ENCODE assay signal across 18 cellular contexts in genomic region chr22:48729499-48730171, GRCh38.
DNase-seq lines count a peak whose midpoint lies in the region; ATAC-seq, FAIRE-seq and TF ChIP-seq lines count a peak whose summit lies in the region.
"Had no signal": no experiment of that assay in that cellular context is flagged by ENCODE, and none has a peak within 500 bp of the region (broad histone marks: within the 10 kb centered on the region; RNA-seq: fewer than 3 reads in every experiment).

No MANE protein-coding gene starts in this region.

- no TSS peak for BruUV-seq in OCI-LY7 (replicated peaks; lab: Mats Ljungman, UMichigan)

- H3K27ac ChIP-seq in upper lobe of right lung (no peak overlapping the region), OCI-LY7 (ENCODE audit: low read depth, low read length, poor library complexity, severe bottlenecking) (no peak overlapping the region)
- H3K27ac ChIP-seq: C4-2B had no signal

- no peaks in the 10 kb centered on the region for H3K4me1 Mint-ChIP-seq in WTC11
- H3K4me1 Mint-ChIP-seq: GM23338 had no signal

- FAIRE-seq in islet of Langerhans (lab: Jason Lieb, UNC): peak; percentile 33
- FAIRE-seq: GM12892, HepG2, HTR-8/SVneo had no signal

- intact Hi-C loops in Right ventricle myocardium superior (cut with DNase I) (no loop called here), cardiac septum (cut with DNase I) (no loop called here), upper lobe of right lung (cut with DNase I) (no loop called here), OCI-LY7 (cut with micrococcal nuclease; ENCODE audit: unreplicated experiment) (no loop called here)

- TF ChIP-seq CTCF in WTC11 (IDR thresholded peaks at IDR 0.05) (no peak), upper lobe of right lung (IDR thresholded peaks at IDR 0.05) (no peak), OCI-LY7 (conservative IDR thresholded peaks at IDR 0.05; ENCODE audit: low read length) (no peak)

- H3K79me2 ChIP-seq in OCI-LY7 (ENCODE audit: insufficient read depth, low read depth, low read length): no peaks in the 10 kb centered on the region

- H3K27me3 ChIP-seq in upper lobe of right lung: no peaks in the 10 kb centered on the region
- H3K27me3 ChIP-seq: BE2C had no signal

- no peak overlapping the region for H3K27ac Mint-ChIP-seq in WTC11
- H3K27ac Mint-ChIP-seq: CD8-positive, alpha-beta T cell; GM23338 had no signal

- POLR2A ChIA-PET in WTC11 (lab: Charles Lee): no interaction called here
- POLR2A ChIA-PET in OCI-LY7 (lab: Charles Lee): no interaction called here

- H3K9me3 ChIP-seq in upper lobe of right lung (peaks cover 5% of the 10 kb centered on the region), OCI-LY7 (ENCODE audit: low read length) (peaks cover 4% of the 10 kb centered on the region; the same call in 1 of the 2 replicates)
- H3K9me3 ChIP-seq: BE2C had no signal

- H3K4me2 ChIP-seq in OCI-LY7 (ENCODE audit: low read length): no peak overlapping the region
- H3K4me2 ChIP-seq: GM23338 had no signal

- H3K4me1 ChIP-seq in upper lobe of right lung (no peaks in the 10 kb centered on the region), OCI-LY7 (ENCODE audit: insufficient read depth, low read length, poor library complexity, severe bottlenecking) (no peaks in the 10 kb centered on the region)
- H3K4me1 ChIP-seq: BE2C, Caco-2 had no signal

- H3K27me3 Mint-ChIP-seq in WTC11 (ENCODE audit: low read depth): no peaks in the 10 kb centered on the region

- H3K9me2 ChIP-seq in OCI-LY7 (ENCODE audit: insufficient read depth, low read length): no peaks in the 10 kb centered on the region

- H3K4me3 ChIP-seq in upper lobe of right lung (no peak overlapping the region), OCI-LY7 (ENCODE audit: low read depth, low read length, poor library complexity, severe bottlenecking) (no peak overlapping the region)
- H3K4me3 ChIP-seq: GM23338 had no signal

- peaks cover 14% of the 10 kb centered on the region for H3K36me3 Mint-ChIP-seq in WTC11
- H3K36me3 Mint-ChIP-seq: CD8-positive, alpha-beta T cell had no signal

- peaks cover 17% of the 10 kb centered on the region for H3K9me3 Mint-ChIP-seq in WTC11

- H2AFZ ChIP-seq in OCI-LY7 (ENCODE audit: low read length): no peak overlapping the region
- H2AFZ ChIP-seq: GM23338 had no signal

- no peak for ATAC-seq in Right ventricle myocardium superior (ENCODE audit: poor library complexity)
- ATAC-seq in WTC11: no peak
- ATAC-seq in upper lobe of right lung: no peak
- ATAC-seq: CD8-positive, alpha-beta T cell; GM23338; HepG2 had no signal

- H4K20me1 ChIP-seq in OCI-LY7 (ENCODE audit: insufficient read depth, low read length): no peaks in the 10 kb centered on the region

- CTCF ChIA-PET in WTC11 (lab: Charles Lee) (no interaction called here), OCI-LY7 (lab: Charles Lee; ENCODE audit: unreplicated experiment) (no interaction called here)

- H3K36me3 ChIP-seq in upper lobe of right lung: no peaks in the 10 kb centered on the region
- no peaks in the 10 kb centered on the region for H3K36me3 ChIP-seq in OCI-LY7 (ENCODE audit: insufficient read depth, low read length)
- H3K36me3 ChIP-seq: BE2C had no signal

- H3K4me3 Mint-ChIP-seq in WTC11: no peak overlapping the region
- H3K4me3 Mint-ChIP-seq: CD8-positive, alpha-beta T cell; GM23338 had no signal

- peak; percentile 5 for DNase-seq in Right ventricle myocardium superior
- DNase-seq in cardiac septum (ENCODE audit: low spot score): no peak
- no peak for DNase-seq in WTC11 (ENCODE audit: low spot score)
- peak; percentile 49 for DNase-seq in upper lobe of right lung
- no peak for DNase-seq in NCI-H526 (lab: John Stamatoyannopoulos, UW)
- DNase-seq in OCI-LY7 (ENCODE audit: low spot score): no peak
- DNase-seq: BE2C; Caco-2; CD8-positive, alpha-beta T cell; DND-41; GDM1; H7 had no signal

TF ChIP-seq in WTC11, 78 proteins besides CTCF, POLR2A, EP300 and RAD21:
- TF ChIP-seq HMGA2 (CRISPR knock-in tag; IDR thresholded peaks at IDR 0.05) (peak; percentile 97; the same call in 1 of the 2 replicates), FOXP1 (CRISPR knock-in tag; IDR thresholded peaks at IDR 0.05; ENCODE audit: borderline replicate concordance) (no peak), MXD4 (CRISPR knock-in tag; IDR thresholded peaks at IDR 0.05; ENCODE audit: borderline replicate concordance) (no peak)

Comparison
In these comparisons a context has a peak if more than half of its experiments do, and no peak if none do; other contexts are left out.
1. DNase-seq: peak in Right ventricle myocardium superior (single experiment) and upper lobe of right lung (single experiment); none in cardiac septum (single experiment), WTC11 (single experiment), NCI-H526 (0 of 2) and OCI-LY7 (single experiment).